Comparison of ENCODE assay signal across 17 cellular contexts in the genomic region with DNA sequence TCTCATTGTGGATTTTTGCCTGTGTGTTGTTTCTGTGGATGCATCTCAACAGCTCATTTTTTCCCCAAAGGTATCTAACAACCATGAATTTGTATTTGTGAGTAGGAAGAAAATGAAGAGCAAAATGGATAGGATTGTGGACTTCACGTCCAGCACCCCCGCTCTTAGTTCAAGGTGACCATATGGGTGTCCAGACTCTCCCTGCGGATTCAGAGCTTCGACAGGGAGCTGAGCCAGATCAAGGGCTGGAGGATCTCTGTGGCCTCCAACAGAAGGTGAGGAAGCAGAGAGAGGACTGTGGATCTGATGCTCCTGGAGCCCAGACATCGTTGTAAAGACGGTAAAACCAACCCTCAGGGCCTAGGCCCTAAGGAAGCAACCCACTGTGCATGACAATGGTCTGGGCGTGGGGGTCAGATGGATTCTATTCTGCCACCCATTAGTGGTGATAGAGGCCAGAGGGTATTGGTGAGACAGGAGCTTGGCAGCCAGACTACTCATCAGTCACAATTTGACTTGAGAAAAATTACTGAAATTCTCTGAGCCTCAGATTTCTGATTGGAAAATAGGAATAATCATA.
"Had no signal": no experiment of that assay in that cellular context is flagged by ENCODE, and none has a peak within 500 bp of the region (broad histone marks: within the 10 kb centered on the region; RNA-seq: fewer than 3 reads in every experiment).

No MANE protein-coding gene starts in this region.

- ATAC-seq: gastroesophageal sphincter; left colon; mucosa of descending colon; naive thymus-derived CD8-positive, alpha-beta T cell; sciatic nerve had no signal

- DNase-seq: effector memory CD4-positive, alpha-beta T cell; glutamatergic neuron; kidney; left colon; mucosa of descending colon; naive thymus-derived CD8-positive, alpha-beta T cell; posterior cingulate gyrus; spleen; stimulated activated CD4-positive, alpha-beta T cell treated with anti-CD3 and anti-CD28 coated beads, Interleukin-15, amount 100 ng/mL, for 24 hours; stimulated activated CD4-positive, alpha-beta T cell treated with anti-CD3 and anti-CD28 coated beads, Interleukin-1b, Interleukin-23, amount 100 ng/mL, for 48 hours; stimulated activated naive CD4-positive, alpha-beta T cell; stomach; trophoblast cell had no signal

- H3K4me3 ChIP-seq: esophagus muscularis mucosa, gastroesophageal sphincter, mucosa of descending colon, spleen, stomach had no signal

- H3K36me3 ChIP-seq: esophagus muscularis mucosa, gastroesophageal sphincter, spleen, stomach had no signal

- H3K27ac ChIP-seq: epithelial cell of prostate, esophagus muscularis mucosa, gastroesophageal sphincter, spleen, stomach had no signal

- H3K4me1 ChIP-seq: esophagus muscularis mucosa, gastroesophageal sphincter, spleen, stomach had no signal

- H3K27me3 ChIP-seq: esophagus muscularis mucosa, spleen, stomach had no signal

- H3K9me3 ChIP-seq: esophagus muscularis mucosa, gastroesophageal sphincter, mucosa of descending colon, stomach had no signal
